8 cellular contexts compared by ENCODE assay signal in genomic region chr2:151289972-151290335, GRCh38. TPM values are rescaled to one million over a fixed set of nuclear protein-coding genes. Genes with fewer than 3 reads are reported as not detected.
DNase-seq lines count a peak whose midpoint lies in the region; ATAC-seq and TF ChIP-seq lines count a peak whose summit lies in the region.

No MANE protein-coding gene starts in this region.

- DNase-seq in EL = peak; percentile 68
- DNase-seq in activated T-cell treated with anti-CD3 and anti-CD28 coated beads, Interleukin-2, amount 50 U/mL, for 24 hours = peak; percentile 34
- peak; percentile 36 for DNase-seq in foreskin melanocyte
- DNase-seq in progenitor cell of endocrine pancreas (ENCODE audit: low spot score, unreplicated experiment) = no peak
- no peak for DNase-seq in ecto neural progenitor cell (ENCODE audit: low spot score)
- no peak for DNase-seq in NCI-H1694 (lab: John Stamatoyannopoulos, UW)

- H3K27ac Mint-ChIP-seq in activated T-cell treated with anti-CD3 and anti-CD28 coated beads, Interleukin-2, amount 50 U/mL, for 24 hours = peak overlapping the region; percentile 97
- H3K27ac Mint-ChIP-seq in progenitor cell of endocrine pancreas = peak overlapping the region; percentile 14

- peaks cover 29% of the 10 kb centered on the region for H3K36me3 Mint-ChIP-seq in activated T-cell treated with anti-CD3 and anti-CD28 coated beads, Interleukin-2, amount 50 U/mL, for 24 hours (ENCODE audit: low read depth)
- no peaks in the 10 kb centered on the region for H3K36me3 Mint-ChIP-seq in progenitor cell of endocrine pancreas (ENCODE audit: insufficient read depth)

- peaks cover 50% of the 10 kb centered on the region for H3K4me1 Mint-ChIP-seq in activated T-cell treated with anti-CD3 and anti-CD28 coated beads, Interleukin-2, amount 50 U/mL, for 24 hours (ENCODE audit: low read depth)
- H3K4me1 Mint-ChIP-seq in progenitor cell of endocrine pancreas (ENCODE audit: low read depth) = peaks cover 9% of the 10 kb centered on the region

- no peak for TF ChIP-seq CTCF in progenitor cell of endocrine pancreas (IDR thresholded peaks at IDR 0.05; ENCODE audit: unreplicated experiment)

- peak; percentile 17 for ATAC-seq in GM19467 (IDR thresholded peaks at IDR 0.05; ENCODE audit: unreplicated experiment)
- peak; percentile 15 for ATAC-seq in HG03520 (IDR thresholded peaks at IDR 0.05; ENCODE audit: unreplicated experiment)

- no peaks in the 10 kb centered on the region for H3K9me3 Mint-ChIP-seq in activated T-cell treated with anti-CD3 and anti-CD28 coated beads, Interleukin-2, amount 50 U/mL, for 24 hours
- H3K9me3 Mint-ChIP-seq in progenitor cell of endocrine pancreas (ENCODE audit: low read depth) = peaks cover 7% of the 10 kb centered on the region

- no peaks in the 10 kb centered on the region for H3K27me3 Mint-ChIP-seq in activated T-cell treated with anti-CD3 and anti-CD28 coated beads, Interleukin-2, amount 50 U/mL, for 24 hours
- peaks cover 17% of the 10 kb centered on the region for H3K27me3 Mint-ChIP-seq in progenitor cell of endocrine pancreas

- peak overlapping the region; percentile 86 for H3K4me3 Mint-ChIP-seq in activated T-cell treated with anti-CD3 and anti-CD28 coated beads, Interleukin-2, amount 50 U/mL, for 24 hours
- H3K4me3 Mint-ChIP-seq in progenitor cell of endocrine pancreas (ENCODE audit: low read depth) = peak overlapping the region; percentile 68

RNA-seq across cellular contexts. Expression of gene NMI, which starts 0.5 kb away (rescaled TPM):
- 3.5 and 4.0 TPM in 2 replicates for total RNA-seq in progenitor cell of endocrine pancreas

RNA-seq across cellular contexts. Expression of gene RBM43, which starts 28.3 kb away (rescaled TPM):
- total RNA-seq in progenitor cell of endocrine pancreas = 4.6 and 4.7 TPM in 2 replicates

Comparison
In these comparisons a context has a peak if more than half of its experiments do, and no peak if none do; other contexts are left out.
1. DNase-seq: peak in EL (single experiment), activated T-cell treated with anti-CD3 and anti-CD28 coated beads, Interleukin-2, amount 50 U/mL, for 24 hours (single experiment) and foreskin melanocyte (single experiment); none in progenitor cell of endocrine pancreas (single experiment), ecto neural progenitor cell (single experiment) and NCI-H1694 (single experiment).